Comparison of ENCODE assay signal across 8 cellular contexts in the genomic region with DNA sequence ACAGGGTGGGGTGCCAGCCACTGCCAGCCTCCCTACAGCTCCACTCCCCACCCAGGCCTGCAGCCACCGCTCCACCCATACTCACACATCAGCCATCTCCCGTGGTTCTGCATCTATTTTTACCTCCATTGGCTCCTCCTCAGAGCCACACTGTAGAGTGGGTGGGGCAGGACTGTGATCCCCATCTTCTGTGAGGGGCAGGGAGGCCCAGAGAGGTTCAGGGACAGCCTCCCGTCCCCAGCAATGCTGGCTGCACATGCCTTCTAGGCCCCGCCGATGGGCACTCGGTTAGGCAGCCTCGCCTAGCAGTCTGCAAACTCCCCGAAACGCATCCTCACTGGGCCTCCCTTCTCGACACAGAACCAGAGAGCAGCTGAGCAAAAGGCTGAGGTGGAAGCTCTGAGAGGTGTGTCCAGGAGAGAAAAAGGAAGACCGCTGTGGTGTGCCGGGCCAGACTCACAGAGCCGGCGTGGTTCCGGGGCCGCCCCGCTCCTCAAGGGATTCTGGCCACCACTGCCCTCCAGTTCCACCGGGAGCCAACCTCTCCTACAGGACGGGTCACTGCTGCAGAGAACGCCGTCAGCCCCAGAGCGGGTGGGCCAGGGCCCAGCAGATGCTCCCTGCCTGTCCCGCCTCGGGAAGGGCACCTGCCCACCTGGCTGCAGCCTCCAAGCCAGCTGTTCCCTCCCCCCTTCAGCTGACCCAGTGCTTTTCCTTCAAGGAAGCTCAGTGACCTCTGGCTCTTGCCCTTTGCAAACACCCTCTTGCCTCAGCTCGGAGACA.
A peak's percentile ranks its signal among the peaks of the same experiment; 100 is the strongest.
DNase-seq lines count a peak whose midpoint lies in the region; ATAC-seq, FAIRE-seq and TF ChIP-seq lines count a peak whose summit lies in the region.

No MANE protein-coding gene starts in this region.

- peak overlapping the region; percentile 93 for H2AK5ac ChIP-seq in neuronal stem cell (ENCODE audit: low read depth, low read length)

- peak overlapping the region; percentile 87 for H2BK15ac ChIP-seq in neuronal stem cell (ENCODE audit: low read length)

- TF ChIP-seq CTCF in GM06990 (IDR thresholded peaks at IDR 0.05; ENCODE audit: insufficient read depth, low read length, poor library complexity, severe bottlenecking) (no peak), fibroblast of pulmonary artery (IDR thresholded peaks at IDR 0.05; ENCODE audit: low read length, missing control alignments) (no peak), D721Med (IDR thresholded peaks at IDR 0.05; ENCODE audit: insufficient read depth, missing control alignments) (no peak)

- H4K8ac ChIP-seq in neuronal stem cell (ENCODE audit: low read depth, low read length) = peak overlapping the region; percentile 87

- peak overlapping the region; percentile 96 for H3K4me2 ChIP-seq in neuronal stem cell (ENCODE audit: insufficient read depth, low read length, poor library complexity, severe bottlenecking)

- no peak for ATAC-seq in HG03025 (IDR thresholded peaks at IDR 0.05; ENCODE audit: low FRiP score, unreplicated experiment)
- no peak for ATAC-seq in GM19324 (IDR thresholded peaks at IDR 0.05; ENCODE audit: low FRiP score, unreplicated experiment)

- H3K4me3 ChIP-seq in GM06990 (replicated peaks; ENCODE audit: low read depth, low read length) (peak overlapping the region; percentile 68), fibroblast of pulmonary artery (replicated peaks; ENCODE audit: low read depth, low read length) (peak overlapping the region; percentile 70), neuronal stem cell (ENCODE audit: low read length in 2 of 2) (peak overlapping the region; percentile 79 to 84)

- peak overlapping the region; percentile 15 for H3K18ac ChIP-seq in neuronal stem cell (ENCODE audit: low read length)

- peak overlapping the region; percentile 41 for H3K14ac ChIP-seq in neuronal stem cell (ENCODE audit: low read length)

- H3K36me3 ChIP-seq in GM06990 (ENCODE audit: control insufficient read depth, insufficient read depth, low read length) (peaks cover 3% of the 10 kb centered on the region), neuronal stem cell (replicated peaks in 1 of 2; ENCODE audit: control insufficient read depth in 2 of 2, insufficient read depth in 2 of 2, low read length in 2 of 2) (peaks cover 2 to 5% of the 10 kb centered on the region in 2 donors)

- peak overlapping the region; percentile 43 for H3K23ac ChIP-seq in neuronal stem cell (ENCODE audit: low read depth, low read length, poor library complexity)

- no peak overlapping the region for H2BK120ac ChIP-seq in neuronal stem cell (ENCODE audit: low read depth, low read length)

- peak overlapping the region; percentile 53 for H2BK5ac ChIP-seq in neuronal stem cell (ENCODE audit: low read length)

- FAIRE-seq in D721Med (lab: Jason Lieb, UNC) = no peak

- H3K27me3 ChIP-seq in GM06990 (replicated peaks; ENCODE audit: control insufficient read depth, insufficient read depth, low read length) (no peaks in the 10 kb centered on the region), neuronal stem cell (ENCODE audit: control insufficient read depth in 3 of 3, insufficient read depth in 3 of 3, low read depth in 1 of 3, low read length in 3 of 3) (no peaks in the 10 kb centered on the region)

- peak overlapping the region; percentile 93 for H2AFZ ChIP-seq in neuronal stem cell (ENCODE audit: low read length)

- no peak overlapping the region for H3K27ac ChIP-seq in neuronal stem cell (replicated peaks; ENCODE audit: low read length)

- H2BK12ac ChIP-seq in neuronal stem cell (ENCODE audit: low read length) = peak overlapping the region; percentile 24

- no peak overlapping the region for H4K91ac ChIP-seq in neuronal stem cell (ENCODE audit: low read depth, low read length, poor library complexity)

- no CpG with 5 or more reads among the region's 25 CpGs for WGBS in neuronal stem cell (ENCODE audit: extremely low coverage in 2 of 2, insufficient read length in 2 of 2, insufficient replicate concordance in 1 of 2), 2 donors

- peak overlapping the region; percentile 72 for H3K9ac ChIP-seq in neuronal stem cell (ENCODE audit: low read depth, low read length, poor library complexity)

- peak overlapping the region; percentile 96 for H3K4ac ChIP-seq in neuronal stem cell (ENCODE audit: low read length)

- peaks cover 6% of the 10 kb centered on the region for H3K79me1 ChIP-seq in neuronal stem cell (ENCODE audit: low read depth, low read length)

- H3K4me1 ChIP-seq in neuronal stem cell (ENCODE audit: control insufficient read depth in 2 of 2, insufficient read depth in 1 of 2, low read depth in 1 of 2, low read length in 2 of 2) = peaks cover 26 to 33% of the 10 kb centered on the region in 2 donors

- peaks cover 0 to 2% of the 10 kb centered on the region in 2 donors for H3K9me3 ChIP-seq in neuronal stem cell (replicated peaks in 1 of 2; ENCODE audit: control insufficient read depth in 2 of 2, insufficient read depth in 1 of 2, low read depth in 1 of 2, low read length in 2 of 2)

- DNase-seq in GM06990 (ENCODE audit: extremely low read depth, insufficient read length) (no peak), SW480 (ENCODE audit: low spot score) (peak; percentile 18), fibroblast of pulmonary artery (ENCODE audit: low read depth) (no peak), neuronal stem cell (ENCODE audit: low spot score) (no peak), D721Med (ENCODE audit: insufficient read length, low spot score) (no peak), HK-2 (ENCODE audit: unreplicated experiment) (no peak)
